In the genomic region with DNA sequence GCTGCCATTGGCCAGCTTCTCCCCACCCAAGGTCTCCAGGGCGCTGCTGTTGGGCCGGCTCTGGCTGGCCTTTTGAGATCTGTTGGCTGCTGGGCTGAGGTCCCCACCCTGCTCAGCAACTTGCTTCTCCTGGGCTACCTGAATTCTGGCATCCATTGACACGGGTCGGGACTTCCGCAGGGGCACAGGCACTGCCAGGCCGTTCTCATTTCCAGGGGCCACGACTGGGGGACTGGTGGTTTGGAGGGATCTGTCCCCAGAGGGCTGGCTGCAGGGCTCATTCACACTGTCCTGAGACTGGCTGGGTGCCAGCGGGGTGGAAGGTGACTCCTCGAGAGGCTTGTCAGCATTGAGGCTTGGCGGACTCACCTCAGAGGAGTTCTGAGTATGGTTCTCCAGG, we compare ENCODE assay signal across 17 cellular contexts.
"Had no signal": no experiment of that assay in that cellular context is flagged by ENCODE, and none has a peak within 500 bp of the region (broad histone marks: within the 10 kb centered on the region; RNA-seq: fewer than 3 reads in every experiment).

No MANE protein-coding gene starts in this region.

- H3K27me3 Mint-ChIP-seq: activated naive CD8-positive, alpha-beta T cell treated with anti-CD3 and anti-CD28 coated beads, Interleukin-2, amount 50 U/mL, for 24 hours; natural killer cell treated with Interleukin-12 subunit alpha and Interleukin-12 subunit beta and Interleukin-15 and Interleukin-18, amount 100 ng/mL, for 72 hours; stimulated activated naive CD8-positive, alpha-beta T cell treated with anti-CD3 and anti-CD28 coated beads, Interleukin-15, Interleukin-2, amounts not matched to agents 100 ng/mL and 50 ng/mL, for 24 hours; type B pancreatic cell had no signal

- ATAC-seq: activated naive CD8-positive, alpha-beta T cell treated with anti-CD3 and anti-CD28 coated beads, Interleukin-2, amount 50 U/mL, for 24 hours; esophagus mucosa; natural killer cell treated with Interleukin-12 subunit alpha and Interleukin-12 subunit beta and Interleukin-15 and Interleukin-18, amount 100 ng/mL, for 72 hours had no signal

- H3K27ac ChIP-seq: dorsolateral prefrontal cortex, suprapubic skin had no signal

- H3K9me3 ChIP-seq: suprapubic skin had no signal

- H3K27me3 ChIP-seq: dorsolateral prefrontal cortex, suprapubic skin had no signal

- H3K4me3 ChIP-seq: dorsolateral prefrontal cortex, smooth muscle cell, suprapubic skin had no signal

- H3K4me3 Mint-ChIP-seq: activated naive CD8-positive, alpha-beta T cell treated with anti-CD3 and anti-CD28 coated beads, Interleukin-2, amount 50 U/mL, for 24 hours; natural killer cell treated with Interleukin-12 subunit alpha and Interleukin-12 subunit beta and Interleukin-15 and Interleukin-18, amount 100 ng/mL, for 72 hours; stimulated activated naive CD8-positive, alpha-beta T cell treated with anti-CD3 and anti-CD28 coated beads, Interleukin-15, Interleukin-2, amounts not matched to agents 100 ng/mL and 50 ng/mL, for 24 hours; T-helper 2 cell treated with Interferon-gamma antibody and Interleukin-4, amounts not matched to agents 5 μg/mL and 100 μg/mL, for 36 hours; type B pancreatic cell had no signal

- H3K27ac Mint-ChIP-seq: activated naive CD8-positive, alpha-beta T cell treated with anti-CD3 and anti-CD28 coated beads, Interleukin-2, amount 50 U/mL, for 24 hours; stimulated activated naive CD8-positive, alpha-beta T cell treated with anti-CD3 and anti-CD28 coated beads, Interleukin-15, Interleukin-2, amounts not matched to agents 100 ng/mL and 50 ng/mL, for 24 hours; T-helper 2 cell treated with Interferon-gamma antibody and Interleukin-4, amounts not matched to agents 5 μg/mL and 100 μg/mL, for 36 hours; type B pancreatic cell had no signal

- H3K9me3 Mint-ChIP-seq: activated naive CD8-positive, alpha-beta T cell treated with anti-CD3 and anti-CD28 coated beads, Interleukin-2, amount 50 U/mL, for 24 hours; natural killer cell treated with Interleukin-12 subunit alpha and Interleukin-12 subunit beta and Interleukin-15 and Interleukin-18, amount 100 ng/mL, for 72 hours; stimulated activated naive CD8-positive, alpha-beta T cell treated with anti-CD3 and anti-CD28 coated beads, Interleukin-15, Interleukin-2, amounts not matched to agents 100 ng/mL and 50 ng/mL, for 24 hours; T-helper 2 cell treated with Interferon-gamma antibody and Interleukin-4, amounts not matched to agents 5 μg/mL and 100 μg/mL, for 36 hours; type B pancreatic cell had no signal

- DNase-seq: activated CD4-positive, alpha-beta T cell treated with anti-CD3 and anti-CD28 coated beads, Interleukin-2, amount 50 U/mL, for 1 hour; activated CD4-positive, CD25-positive, alpha-beta regulatory T cell; activated gamma-delta T cell treated with Interleukin-2 at 50 U/mL for 16 hours; activated naive CD8-positive, alpha-beta T cell treated with anti-CD3 and anti-CD28 coated beads, Interleukin-2, amount 50 U/mL, for 24 hours; activated T-cell treated with anti-CD3 and anti-CD28 coated beads, Interleukin-2, amount 50 U/mL, for 1 hour; hypothalamus; mesendoderm; nucleus accumbens; SW 1271 had no signal

- H3K4me1 ChIP-seq: suprapubic skin had no signal
